ENCODE assay signal across 11 cellular contexts in the genomic region with DNA sequence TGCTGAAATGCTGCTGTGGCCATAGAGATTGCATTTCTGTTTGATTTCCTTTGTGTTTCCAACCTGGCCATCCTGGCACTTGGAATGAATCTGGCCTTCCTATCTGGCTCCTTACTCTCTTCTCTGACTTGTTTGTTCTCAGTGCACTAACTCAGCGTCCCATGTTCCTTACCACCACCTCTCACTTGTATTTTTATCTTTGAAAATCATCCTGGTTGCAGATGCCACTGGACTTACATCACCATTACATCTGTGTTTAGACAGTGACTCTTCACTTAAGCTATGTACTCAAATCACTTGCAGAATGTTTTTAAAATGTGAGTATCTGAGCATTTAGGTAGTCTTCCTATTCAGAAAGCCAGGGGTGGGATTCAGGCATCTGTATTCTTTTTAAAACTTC.
A peak's percentile ranks its signal among the peaks of the same experiment; 100 is the strongest.
DNase-seq lines count a peak whose midpoint lies in the region; ATAC-seq and TF ChIP-seq lines count a peak whose summit lies in the region.
"Had no signal": no experiment of that assay in that cellular context is flagged by ENCODE, and none has a peak within 500 bp of the region (broad histone marks: within the 10 kb centered on the region; RNA-seq: fewer than 3 reads in every experiment).

No MANE protein-coding gene starts in this region.

- H3K27me3 ChIP-seq in endodermal cell (ENCODE audit: control insufficient read depth, insufficient read depth, low read length, poor library complexity, severe bottlenecking), result no peaks in the 10 kb centered on the region

- 39 to 50% methylated on average over 1 of the region's 1 CpG for WGBS in endodermal cell (ENCODE audit: insufficient coverage in 1 of 2, insufficient read length in 1 of 2), 2 experiments

- in situ Hi-C loops in Caki2 (cut with HindIII; ENCODE audit: low pct_unique_long_range_greater_than_20kb, low sequenced_read_pairs), result no loop called here

- peaks cover 34% of the 10 kb centered on the region for H3K4me1 Mint-ChIP-seq in endodermal cell

- no peak for TF ChIP-seq CTCF in endodermal cell (conservative IDR thresholded peaks at IDR 0.05)

- H3K4me1 ChIP-seq in endodermal cell (ENCODE audit: control insufficient read depth, insufficient read depth, low read length), result peaks cover 7% of the 10 kb centered on the region
- H3K4me1 ChIP-seq: lower lobe of right lung had no signal

- no peaks in the 10 kb centered on the region for H3K36me3 ChIP-seq in endodermal cell (ENCODE audit: control insufficient read depth, insufficient read depth, low read length)
- H3K36me3 ChIP-seq: lower lobe of right lung had no signal

- H3K4me3 Mint-ChIP-seq in endodermal cell, result no peak overlapping the region
- H3K4me3 Mint-ChIP-seq: effector memory CD8-positive, alpha-beta T cell had no signal

- H3K9ac ChIP-seq in endodermal cell (ENCODE audit: extremely low read depth, low read length, poor library complexity, severe bottlenecking), result peak overlapping the region; percentile 28

- ATAC-seq in HG03159 (IDR thresholded peaks at IDR 0.05; ENCODE audit: unreplicated experiment) (no peak), GM19452 (IDR thresholded peaks at IDR 0.05; ENCODE audit: unreplicated experiment) (no peak), GM21786 (IDR thresholded peaks at IDR 0.05; ENCODE audit: unreplicated experiment) (no peak)
- ATAC-seq: effector memory CD8-positive, alpha-beta T cell; lower lobe of right lung had no signal

- H3K4me3 ChIP-seq in endodermal cell (ENCODE audit: low read length), result no peak overlapping the region
- H3K4me3 ChIP-seq: lower lobe of right lung had no signal

- H3K27me3 Mint-ChIP-seq in endodermal cell (ENCODE audit: insufficient read depth), result no peaks in the 10 kb centered on the region
- H3K27me3 Mint-ChIP-seq: effector memory CD8-positive, alpha-beta T cell had no signal

- H3K36me3 Mint-ChIP-seq in endodermal cell (ENCODE audit: low read depth), result peaks cover 3% of the 10 kb centered on the region

- H3K9me3 ChIP-seq in endodermal cell (ENCODE audit: control insufficient read depth, low read length), result no peaks in the 10 kb centered on the region
- H3K9me3 ChIP-seq: lower lobe of right lung had no signal

- DNase-seq in Caki2 (ENCODE audit: low read depth) (peak; percentile 55), NCI-H460 (ENCODE audit: extremely low read depth, low read depth) (peak; percentile 26), endodermal cell (peak; percentile 58), myocyte (ENCODE audit: low read depth) (peak; percentile 89), activated gamma-delta T cell treated with Interleukin-2 at 50 U/mL for 16 hours (no peak)
- DNase-seq: effector memory CD8-positive, alpha-beta T cell; lower lobe of right lung; NCI-H748 treated with DMSO at 0.1 percent for 48 hours had no signal

- peaks cover 5% of the 10 kb centered on the region for H3K9me3 Mint-ChIP-seq in endodermal cell
- H3K9me3 Mint-ChIP-seq: effector memory CD8-positive, alpha-beta T cell had no signal

- no peak overlapping the region for H3K27ac ChIP-seq in endodermal cell (ENCODE audit: low read depth, low read length)
- H3K27ac ChIP-seq: lower lobe of right lung had no signal

- peak overlapping the region; percentile 40 for H3K27ac Mint-ChIP-seq in endodermal cell
- H3K27ac Mint-ChIP-seq: effector memory CD8-positive, alpha-beta T cell had no signal
